ENCODE assay signal across 31 cellular contexts in genomic region chr7:126227055-126227454, GRCh38.
"Had no signal": no experiment of that assay in that cellular context is flagged by ENCODE, and none has a peak within 500 bp of the region (broad histone marks: within the 10 kb centered on the region; RNA-seq: fewer than 3 reads in every experiment).

No MANE protein-coding gene starts in this region.

- H3K4me1 ChIP-seq: adrenal gland, ascending aorta, body of pancreas, breast epithelium had no signal

- DNase-seq: activated effector memory CD4-positive, alpha-beta T cell treated with anti-CD3 and anti-CD28 coated beads, Interleukin-2, amount 50 U/mL, for 16 hours; activated effector memory CD4-positive, alpha-beta T cell treated with Interleukin-2 at 50 U/mL for 16 hours; activated gamma-delta T cell; activated gamma-delta T cell treated with Interleukin-2 at 50 U/mL for 16 hours; activated naive CD4-positive, alpha-beta T cell; activated naive CD4-positive, alpha-beta T cell treated with anti-CD3 and anti-CD28 coated beads for 36 hours; activated naive CD4-positive, alpha-beta T cell treated with anti-CD3 and anti-CD28 coated beads, Interleukin-2, amount 10 ng/mL, durations not matched to agents 7 days and 5 days; activated naive CD4-positive, alpha-beta T cell treated with anti-CD3 and anti-CD28 coated beads, Interleukin-2, amount 50 U/mL, for 16 hours; activated naive CD4-positive, alpha-beta T cell treated with Interleukin-2 at 50 U/mL for 16 hours; activated naive CD8-positive, alpha-beta T cell treated with anti-CD3 and anti-CD28 coated beads for 36 hours; activated naive CD8-positive, alpha-beta T cell treated with anti-CD3 and anti-CD28 coated beads, Interleukin-2, amount 10 ng/mL, durations not matched to agents 7 days and 5 days; activated naive CD8-positive, alpha-beta T cell treated with anti-CD3 and anti-CD28 coated beads, Interleukin-2, amount 50 U/mL, for 24 hours; activated T-cell treated with anti-CD3 and anti-CD28 coated beads, Interleukin-2, amount 50 U/mL, for 24 hours; activated T-cell treated with anti-CD3 and anti-CD28 coated beads, Interleukin-2, amount 50 U/mL, for 4 hours; activated T-cell treated with anti-CD3 and anti-CD28 coated beads, Interleukin-2, amount 50 U/mL, for 48 hours; activated T-cell treated with anti-CD3 and anti-CD28 coated beads, Interleukin-2, amount 50 U/mL, for 72 hours; adrenal gland; amniotic stem cell; amygdala; anterior cingulate cortex; aorta; body of pancreas; brain microvascular endothelial cell; caudate nucleus; central memory CD4-positive, alpha-beta T cell; cerebellar nuclear complex had no signal

- H3K27ac ChIP-seq: adrenal gland, ascending aorta, body of pancreas, brain microvascular endothelial cell, breast epithelium, cardiac muscle cell had no signal

- ATAC-seq: activated naive CD4-positive, alpha-beta T cell treated with anti-CD3 and anti-CD28 coated beads, Interleukin-2, amount 50 U/mL, for 72 hours; activated naive CD8-positive, alpha-beta T cell treated with anti-CD3 and anti-CD28 coated beads, Interleukin-2, amount 50 U/mL, for 24 hours; activated T-cell treated with anti-CD3 and anti-CD28 coated beads, Interleukin-2, amount 50 U/mL, for 4 hours; activated T-cell treated with anti-CD3 and anti-CD28 coated beads, Interleukin-2, amount 50 U/mL, for 72 hours; activated T-helper 17 cell treated with anti-CD3 and anti-CD28 coated beads, Interleukin-2, amount 50 U/mL, for 72 hours; body of pancreas had no signal

- H3K4me3 ChIP-seq: adrenal gland, ascending aorta, body of pancreas, breast epithelium, cardiac muscle cell had no signal

- H3K36me3 ChIP-seq: adrenal gland, ascending aorta, brain microvascular endothelial cell, breast epithelium, cardiac muscle cell had no signal

- H3K27me3 ChIP-seq: adrenal gland, ascending aorta, body of pancreas, brain microvascular endothelial cell, breast epithelium, cardiac muscle cell had no signal

- H3K9me3 ChIP-seq: adrenal gland, ascending aorta, body of pancreas, breast epithelium had no signal
